Comparison of ENCODE assay signal across 17 cellular contexts in genomic region chr1:64597151-64597550, GRCh38.
DNase-seq lines count a peak whose midpoint lies in the region; ATAC-seq and TF ChIP-seq lines count a peak whose summit lies in the region.
"Had no signal": no experiment of that assay in that cellular context is flagged by ENCODE, and none has a peak within 500 bp of the region (broad histone marks: within the 10 kb centered on the region; RNA-seq: fewer than 3 reads in every experiment).

No MANE protein-coding gene starts in this region.

- H3K4me2 ChIP-seq in H9 (ENCODE audit: insufficient read depth, insufficient read length, low read length): no peak overlapping the region
- H3K4me2 ChIP-seq in neural cell (ENCODE audit: low read length): peak overlapping the region; percentile 11

- H3K27me3 ChIP-seq in H9 (ENCODE audit: insufficient read depth, low read length) (no peaks in the 10 kb centered on the region), neural cell (ENCODE audit: insufficient read depth, low read depth, low read length) (no peaks in the 10 kb centered on the region), Peyer's patch (no peaks in the 10 kb centered on the region), right cardiac atrium (ENCODE audit: control insufficient read depth, insufficient read depth) (no peaks in the 10 kb centered on the region)
- H3K27me3 ChIP-seq: SJSA1 had no signal

- no peak overlapping the region for H2BK120ac ChIP-seq in H9 (ENCODE audit: low read depth, low read length, poor library complexity, severe bottlenecking)

- H3K27ac Mint-ChIP-seq in H9 (peak overlapping the region; percentile 13 to 65 (median 16); a peak in 2 of 7 replicates), type B pancreatic cell (no peak overlapping the region)
- H3K27ac Mint-ChIP-seq: IgD-negative memory B cell had no signal

- DNase-seq in H9: no peak
- peak in 2 of 61 donors; percentile 25 to 29 for DNase-seq in caudate nucleus (lab: John Stamatoyannopoulos, UW)
- DNase-seq in type B pancreatic cell (ENCODE audit: extremely low spot score, unreplicated experiment): no peak
- no peak for DNase-seq in Peyer's patch
- DNase-seq in right cardiac atrium: no peak
- DNase-seq: COR-L47, GOT3, HFFc6, Karpas-422, NCI-H1436, NCI-H1930, NCI-H526 treated with DMSO at 0.1 percent for 48 hours had no signal

- ATAC-seq in right cardiac atrium: no peak
- ATAC-seq in GM19463 (IDR thresholded peaks at IDR 0.05; ENCODE audit: unreplicated experiment): no peak
- ATAC-seq: Panc1 had no signal

- no peak overlapping the region for H3K14ac ChIP-seq in H9 (ENCODE audit: insufficient read depth, low read length)

- H3K4me3 ChIP-seq in neural cell (ENCODE audit: low read length) (peak overlapping the region; percentile 36), Peyer's patch (no peak overlapping the region), right cardiac atrium (ENCODE audit: low read length) (no peak overlapping the region)
- H3K4me3 ChIP-seq: SJSA1 had no signal

- WGBS in H9 (ENCODE audit: extremely low coverage, insufficient read length, low lambda C conversion rate): no CpG with 5 or more reads among the region's 4 CpGs
- WGBS in right cardiac atrium: 65% methylated on average over 4 of the region's 4 CpGs

- no peak overlapping the region for H2BK15ac ChIP-seq in H9 (ENCODE audit: low read depth, low read length)

- H3K4ac ChIP-seq in H9 (ENCODE audit: low read depth, low read length): no peak overlapping the region

- no peaks in the 10 kb centered on the region for H3K9me3 Mint-ChIP-seq in H9
- H3K9me3 Mint-ChIP-seq in type B pancreatic cell: peaks cover 10% of the 10 kb centered on the region
- H3K9me3 Mint-ChIP-seq: HFFc6 had no signal

- no peaks in the 10 kb centered on the region for H3K79me1 ChIP-seq in H9 (ENCODE audit: insufficient read depth, low read depth, low read length, poor library complexity, severe bottlenecking)

- no peak overlapping the region for H3T11ph ChIP-seq in H9 (ENCODE audit: low read length)

- TF ChIP-seq RAD21 in neural cell (conservative IDR thresholded peaks at IDR 0.05): no peak

- H4K5ac ChIP-seq in H9 (ENCODE audit: insufficient read length, low read depth, low read length): no peak overlapping the region

- no peaks in the 10 kb centered on the region for H3K23me2 ChIP-seq in H9 (ENCODE audit: insufficient read length, low read depth, low read length, poor library complexity, severe bottlenecking)

- no peak overlapping the region for H4K8ac ChIP-seq in H9 (replicated peaks; ENCODE audit: insufficient read length, low read depth, low read length)

- intact Hi-C loops in right cardiac atrium (cut with DNase I): no loop called here

- no peaks in the 10 kb centered on the region for H3K79me2 ChIP-seq in H9 (ENCODE audit: insufficient read depth, low read length)
- no peaks in the 10 kb centered on the region for H3K79me2 ChIP-seq in neural cell (replicated peaks; ENCODE audit: insufficient read depth, low read length)

- H3K9me2 ChIP-seq in neural cell (ENCODE audit: insufficient read depth, low read length): no peaks in the 10 kb centered on the region

- H3K23ac ChIP-seq in H9 (ENCODE audit: insufficient read length, low read depth, low read length): no peak overlapping the region

- TF ChIP-seq EP300 in neural cell (conservative IDR thresholded peaks at IDR 0.05; ENCODE audit: poor library complexity, severe bottlenecking): peak; percentile 21

- H3F3A ChIP-seq in neural cell (ENCODE audit: insufficient read depth, low read length, poor library complexity, severe bottlenecking): no peaks in the 10 kb centered on the region

- no peak for TF ChIP-seq POLR2A in Peyer's patch (IDR thresholded peaks at IDR 0.05)

- TF ChIP-seq CTCF in H9 (conservative IDR thresholded peaks at IDR 0.05) (no peak), neural cell (IDR thresholded peaks at IDR 0.05; ENCODE audit: poor library complexity, severe bottlenecking) (no peak), type B pancreatic cell (conservative IDR thresholded peaks at IDR 0.05) (no peak), Peyer's patch (IDR thresholded peaks at IDR 0.05) (no peak)

- H2AK5ac ChIP-seq in H9 (ENCODE audit: insufficient read length, low read length): no peak overlapping the region

- H2BK20ac ChIP-seq in H9 (ENCODE audit: low read depth, low read length, poor library complexity, severe bottlenecking): no peak overlapping the region

- H3K36me3 Mint-ChIP-seq in H9 (ENCODE audit: insufficient read depth in 1 of 3, low read depth in 3 of 3) (peaks cover 11 to 23% (median 13%) of the 10 kb centered on the region in 3 experiments), type B pancreatic cell (peaks cover 10% of the 10 kb centered on the region)
- H3K36me3 Mint-ChIP-seq: IgD-negative memory B cell had no signal

- no peak overlapping the region for H3K56ac ChIP-seq in H9 (ENCODE audit: insufficient read length, low read depth, low read length)

- H4K20me1 ChIP-seq in H9 (ENCODE audit: control insufficient read depth, insufficient read depth, insufficient read length) (no peaks in the 10 kb centered on the region), neural cell (ENCODE audit: insufficient read depth) (no peaks in the 10 kb centered on the region)

- no peak overlapping the region for H3K4me3 Mint-ChIP-seq in H9
- H3K4me3 Mint-ChIP-seq in type B pancreatic cell: peak overlapping the region; percentile 17
- H3K4me3 Mint-ChIP-seq: IgD-negative memory B cell had no signal

- H3K9me3 ChIP-seq in H9 (ENCODE audit: control insufficient read depth, low read depth, low read length): no peaks in the 10 kb centered on the region
- no peaks in the 10 kb centered on the region for H3K9me3 ChIP-seq in neural cell (ENCODE audit: low read length)
- H3K9me3 ChIP-seq in Peyer's patch: no peaks in the 10 kb centered on the region
- no peaks in the 10 kb centered on the region for H3K9me3 ChIP-seq in right cardiac atrium (ENCODE audit: control insufficient read depth, low read length)
- H3K9me3 ChIP-seq: SJSA1 had no signal

- no peak overlapping the region for H2AFZ ChIP-seq in H9 (ENCODE audit: low read length)
- H2AFZ ChIP-seq in neural cell (ENCODE audit: low read depth, low read length): no peak overlapping the region

- H3K36me3 ChIP-seq in neural cell (ENCODE audit: insufficient read depth, low read length) (no peaks in the 10 kb centered on the region), Peyer's patch (no peaks in the 10 kb centered on the region)
- H3K36me3 ChIP-seq: SJSA1 had no signal

- H2BK12ac ChIP-seq in H9 (ENCODE audit: insufficient read length, low read depth, low read length): no peak overlapping the region

- H3K27ac ChIP-seq in H9 (ENCODE audit: insufficient read length, low read depth, low read length) (no peak overlapping the region), caudate nucleus (ENCODE audit: low read depth, low read length) (peak overlapping the region; percentile 67), neural cell (ENCODE audit: low read length) (peak overlapping the region; percentile 57), Peyer's patch (no peak overlapping the region), right cardiac atrium (ENCODE audit: low read length) (no peak overlapping the region)
- H3K27ac ChIP-seq: SJSA1 had no signal

- H3K18ac ChIP-seq in H9 (ENCODE audit: insufficient read length, low read depth, low read length): no peak overlapping the region

- H3K27me3 Mint-ChIP-seq in H9 (ENCODE audit: low read depth): no peaks in the 10 kb centered on the region
- H3K27me3 Mint-ChIP-seq in type B pancreatic cell: peaks cover 2% of the 10 kb centered on the region

- H2BK5ac ChIP-seq in H9 (ENCODE audit: insufficient read length, low read length): no peak overlapping the region

- H3K9ac ChIP-seq in H9 (ENCODE audit: extremely low read depth, insufficient read length, low read length) (no peak overlapping the region), neural cell (ENCODE audit: low read length) (peak overlapping the region; percentile 25)

- peaks cover 38 to 49% of the 10 kb centered on the region in 2 experiments for H3K4me1 Mint-ChIP-seq in H9
- H3K4me1 Mint-ChIP-seq in type B pancreatic cell (ENCODE audit: unreplicated experiment): peaks cover 51% of the 10 kb centered on the region
- H3K4me1 Mint-ChIP-seq: IgD-negative memory B cell had no signal

- no peak overlapping the region for H4K91ac ChIP-seq in H9 (ENCODE audit: insufficient read length, low read depth, low read length)

- 0 out of 2 replicates have a peak, but pooled peaks cover 2% of the 10 kb centered on the region for H3K4me1 ChIP-seq in H9 (ENCODE audit: insufficient read depth, low read length)
- no peaks in the 10 kb centered on the region for H3K4me1 ChIP-seq in Peyer's patch
- H3K4me1 ChIP-seq in right cardiac atrium (ENCODE audit: control insufficient read depth, insufficient read depth, low read length): no peaks in the 10 kb centered on the region
- H3K4me1 ChIP-seq: SJSA1 had no signal

TF ChIP-seq in neural cell, 6 proteins besides CTCF, POLR2A, EP300 and RAD21:
- TF ChIP-seq POLR2AphosphoS5 (IDR thresholded peaks at IDR 0.05) (peak; percentile 35), TAF1 (IDR thresholded peaks at IDR 0.05; ENCODE audit: low read depth) (no peak)

Comparison
In these comparisons a context has a peak if more than half of its experiments do, and no peak if none do; other contexts are left out.
1. H3K27ac ChIP-seq: peak in caudate nucleus (single experiment) and neural cell (single experiment); none in H9 (single experiment), Peyer's patch (0 of 4) and right cardiac atrium (single experiment).